Comparison of ENCODE assay signal across 1 cellular context in genomic region chr6:11566609-11567008, GRCh38.
TF ChIP-seq lines count a peak whose summit lies in the region.

No MANE protein-coding gene starts in this region.

TF ChIP-seq in K562, 482 proteins besides CTCF, POLR2A, EP300 and RAD21 (continued from another document):
- TF ChIP-seq, protein P1, sequence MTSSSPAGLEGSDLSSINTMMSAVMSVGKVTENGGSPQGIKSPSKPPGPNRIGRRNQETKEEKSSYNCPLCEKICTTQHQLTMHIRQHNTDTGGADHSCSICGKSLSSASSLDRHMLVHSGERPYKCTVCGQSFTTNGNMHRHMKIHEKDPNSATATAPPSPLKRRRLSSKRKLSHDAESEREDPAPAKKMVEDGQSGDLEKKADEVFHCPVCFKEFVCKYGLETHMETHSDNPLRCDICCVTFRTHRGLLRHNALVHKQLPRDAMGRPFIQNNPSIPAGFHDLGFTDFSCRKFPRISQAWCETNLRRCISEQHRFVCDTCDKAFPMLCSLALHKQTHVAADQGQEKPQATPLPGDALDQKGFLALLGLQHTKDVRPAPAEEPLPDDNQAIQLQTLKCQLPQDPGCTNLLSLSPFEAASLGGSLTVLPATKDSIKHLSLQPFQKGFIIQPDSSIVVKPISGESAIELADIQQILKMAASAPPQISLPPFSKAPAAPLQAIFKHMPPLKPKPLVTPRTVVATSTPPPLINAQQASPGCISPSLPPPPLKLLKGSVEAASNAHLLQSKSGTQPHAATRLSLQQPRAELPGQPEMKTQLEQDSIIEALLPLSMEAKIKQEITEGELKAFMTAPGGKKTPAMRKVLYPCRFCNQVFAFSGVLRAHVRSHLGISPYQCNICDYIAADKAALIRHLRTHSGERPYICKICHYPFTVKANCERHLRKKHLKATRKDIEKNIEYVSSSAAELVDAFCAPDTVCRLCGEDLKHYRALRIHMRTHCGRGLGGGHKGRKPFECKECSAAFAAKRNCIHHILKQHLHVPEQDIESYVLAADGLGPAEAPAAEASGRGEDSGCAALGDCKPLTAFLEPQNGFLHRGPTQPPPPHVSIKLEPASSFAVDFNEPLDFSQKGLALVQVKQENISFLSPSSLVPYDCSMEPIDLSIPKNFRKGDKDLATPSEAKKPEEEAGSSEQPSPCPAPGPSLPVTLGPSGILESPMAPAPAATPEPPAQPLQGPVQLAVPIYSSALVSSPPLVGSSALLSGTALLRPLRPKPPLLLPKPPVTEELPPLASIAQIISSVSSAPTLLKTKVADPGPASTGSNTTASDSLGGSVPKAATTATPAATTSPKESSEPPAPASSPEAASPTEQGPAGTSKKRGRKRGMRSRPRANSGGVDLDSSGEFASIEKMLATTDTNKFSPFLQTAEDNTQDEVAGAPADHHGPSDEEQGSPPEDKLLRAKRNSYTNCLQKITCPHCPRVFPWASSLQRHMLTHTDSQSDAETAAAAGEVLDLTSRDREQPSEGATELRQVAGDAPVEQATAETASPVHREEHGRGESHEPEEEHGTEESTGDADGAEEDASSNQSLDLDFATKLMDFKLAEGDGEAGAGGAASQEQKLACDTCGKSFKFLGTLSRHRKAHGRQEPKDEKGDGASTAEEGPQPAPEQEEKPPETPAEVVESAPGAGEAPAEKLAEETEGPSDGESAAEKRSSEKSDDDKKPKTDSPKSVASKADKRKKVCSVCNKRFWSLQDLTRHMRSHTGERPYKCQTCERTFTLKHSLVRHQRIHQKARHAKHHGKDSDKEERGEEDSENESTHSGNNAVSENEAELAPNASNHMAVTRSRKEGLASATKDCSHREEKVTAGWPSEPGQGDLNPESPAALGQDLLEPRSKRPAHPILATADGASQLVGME (CRISPR knock-in tag; IDR thresholded peaks at IDR 0.05): no peak
